8 cellular contexts compared by ENCODE assay signal in genomic region chr3:14434105-14434504, GRCh38. TPM values are rescaled to one million over a fixed set of nuclear protein-coding genes. Genes with fewer than 3 reads are reported as not detected.
DNase-seq lines count a peak whose midpoint lies in the region; ATAC-seq, FAIRE-seq and TF ChIP-seq lines count a peak whose summit lies in the region.

No MANE protein-coding gene starts in this region.

- H3K79me2 ChIP-seq in SU-DHL-6 (ENCODE audit: insufficient read depth, low read length) (peaks cover 74% of the 10 kb centered on the region), endothelial cell of umbilical vein (ENCODE audit: control insufficient read depth, insufficient read depth, low read length) (peaks cover 15% of the 10 kb centered on the region)

- H3K9me2 ChIP-seq in SU-DHL-6 (replicated peaks; ENCODE audit: insufficient read depth, low read length): no peaks in the 10 kb centered on the region

- H3K27me3 Mint-ChIP-seq in activated CD4-positive, alpha-beta T cell treated with anti-CD3 and anti-CD28 coated beads for 36 hours: no peaks in the 10 kb centered on the region

- H3K4me3 Mint-ChIP-seq in activated CD4-positive, alpha-beta T cell treated with anti-CD3 and anti-CD28 coated beads for 36 hours: peak overlapping the region; percentile 48
- H3K4me3 Mint-ChIP-seq in stimulated activated effector memory CD8-positive, alpha-beta T cell treated with anti-CD3 and anti-CD28 coated beads, Interleukin-12 subunit alpha, Interleukin-12 subunit beta, amount 100 ng/mL, for 72 hours: peak overlapping the region; percentile 71

- H3K4me1 Mint-ChIP-seq in activated CD4-positive, alpha-beta T cell treated with anti-CD3 and anti-CD28 coated beads for 36 hours: peaks cover 68% of the 10 kb centered on the region
- peaks cover 83% of the 10 kb centered on the region for H3K4me1 Mint-ChIP-seq in stimulated activated effector memory CD8-positive, alpha-beta T cell treated with anti-CD3 and anti-CD28 coated beads, Interleukin-12 subunit alpha, Interleukin-12 subunit beta, amount 100 ng/mL, for 72 hours

- peaks cover 64% of the 10 kb centered on the region for H3K4me1 ChIP-seq in endothelial cell of umbilical vein (ENCODE audit: control insufficient read depth, extremely low read depth, insufficient read depth, low read length)

- H3K36me3 ChIP-seq in SU-DHL-6 (ENCODE audit: low read length): no peaks in the 10 kb centered on the region
- H3K36me3 ChIP-seq in endothelial cell of umbilical vein (ENCODE audit: control insufficient read depth in 2 of 2, extremely low read depth in 1 of 2, insufficient read depth in 2 of 2, low read length in 2 of 2): no peaks in the 10 kb centered on the region

- no peak for TF ChIP-seq POLR2A in endothelial cell of umbilical vein (IDR thresholded peaks at IDR 0.05; ENCODE audit: low read depth, low read length)

- no peak overlapping the region for H2AFZ ChIP-seq in SU-DHL-6 (ENCODE audit: low read depth, low read length, severe bottlenecking)
- H2AFZ ChIP-seq in endothelial cell of umbilical vein (ENCODE audit: low read depth, low read length): no peak overlapping the region

- CTCF ChIA-PET in activated CD4-positive, alpha-beta T cell treated with anti-CD3 and anti-CD28 coated beads for 36 hours (lab: Charles Lee): interaction anchor here (0.6 to 1.6 kb wide), 4 partner anchors 8 to 176 kb away, joined by 3 to 5 read pairs (median 3); no protein-coding TSS in a partner anchor
- CTCF ChIA-PET in endothelial cell of umbilical vein (lab: Charles Lee): interaction anchor here (0.7 to 2.0 kb wide), 4 partner anchors 18 to 31 kb away, joined by 3 to 6 read pairs (median 4); partner anchors contain the start of gene SLC6A6

- peaks cover 14% of the 10 kb centered on the region for H3K36me3 Mint-ChIP-seq in activated CD4-positive, alpha-beta T cell treated with anti-CD3 and anti-CD28 coated beads for 36 hours (ENCODE audit: low read depth)
- H3K36me3 Mint-ChIP-seq in stimulated activated effector memory CD8-positive, alpha-beta T cell treated with anti-CD3 and anti-CD28 coated beads, Interleukin-12 subunit alpha, Interleukin-12 subunit beta, amount 100 ng/mL, for 72 hours: peaks cover 17% of the 10 kb centered on the region

- H3K27ac ChIP-seq in SU-DHL-6 (ENCODE audit: low read depth, low read length): peak overlapping the region; percentile 92
- H3K27ac ChIP-seq in endothelial cell of umbilical vein (ENCODE audit: insufficient read depth, low read depth, low read length): peak overlapping the region; percentile 92

- intact Hi-C loops in activated CD4-positive, alpha-beta T cell treated with anti-CD3 and anti-CD28 coated beads for 36 hours (cut with DNase I, micrococcal nuclease): loop anchor here in 1 of 2 experiments (5.0 to 10.0 kb wide), 2 partner anchors 1362 to 1419 kb away; partner anchors contain the start of gene IQSEC1
- intact Hi-C loops in endothelial cell of umbilical vein (cut with micrococcal nuclease): loop anchor here (10.0 kb wide), 1 partner anchor 371 kb away; no protein-coding TSS in a partner anchor

- H4K20me1 ChIP-seq in SU-DHL-6 (ENCODE audit: low read depth, low read length) (no peaks in the 10 kb centered on the region), endothelial cell of umbilical vein (replicated peaks; ENCODE audit: control insufficient read depth, extremely low read depth, insufficient read depth, low read length) (no peaks in the 10 kb centered on the region)

- peak overlapping the region; percentile 6; the same call in 1 of the 2 replicates for H3K9ac ChIP-seq in SU-DHL-6 (ENCODE audit: low read length)
- H3K9ac ChIP-seq in endothelial cell of umbilical vein (replicated peaks; ENCODE audit: extremely low read depth, insufficient read depth, low read length): peak overlapping the region; percentile 77

- TF ChIP-seq CTCF in SU-DHL-6 (IDR thresholded peaks at IDR 0.05; ENCODE audit: insufficient read depth, low read length, poor library complexity, severe bottlenecking): no peak
- TF ChIP-seq CTCF in endothelial cell of umbilical vein (IDR thresholded peaks at IDR 0.05; ENCODE audit: extremely low read depth in 1 of 2, insufficient read depth in 1 of 2, low read depth in 1 of 2, low read length in 2 of 2): no peak

- dilution Hi-C loops in endothelial cell of umbilical vein (cut with MboI; ENCODE audit: extremely low pct_ligation_motif_present, low sequenced_read_pairs): no loop called here

- no peak for ATAC-seq in activated CD4-positive, alpha-beta T cell treated with anti-CD3 and anti-CD28 coated beads for 36 hours
- ATAC-seq in stimulated activated effector memory CD8-positive, alpha-beta T cell treated with anti-CD3 and anti-CD28 coated beads, Interleukin-12 subunit alpha, Interleukin-12 subunit beta, amount 100 ng/mL, for 72 hours: peak; percentile 11
- ATAC-seq in GM21526 (IDR thresholded peaks at IDR 0.05; ENCODE audit: low FRiP score, unreplicated experiment): no peak
- ATAC-seq in HG03460 (IDR thresholded peaks at IDR 0.05; ENCODE audit: unreplicated experiment): no peak

- POLR2A ChIA-PET in activated CD4-positive, alpha-beta T cell treated with anti-CD3 and anti-CD28 coated beads for 36 hours (lab: Charles Lee): no interaction called here
- POLR2A ChIA-PET in endothelial cell of umbilical vein (lab: Charles Lee): interaction anchor here (1.6 kb wide), 1 partner anchor 16 kb away, joined by 3 read pairs; no protein-coding TSS in a partner anchor

- H3K4me3 ChIP-seq in SU-DHL-6 (ENCODE audit: insufficient read depth, low read length, poor library complexity, severe bottlenecking) (no peak overlapping the region), endothelial cell of umbilical vein (replicated peaks in 1 of 3; ENCODE audit: insufficient read depth in 1 of 3, low read depth in 1 of 3, low read length in 3 of 3) (no peak overlapping the region)

- H3K27ac Mint-ChIP-seq in activated CD4-positive, alpha-beta T cell treated with anti-CD3 and anti-CD28 coated beads for 36 hours: peak overlapping the region; percentile 91
- peak overlapping the region; percentile 98 for H3K27ac Mint-ChIP-seq in stimulated activated effector memory CD8-positive, alpha-beta T cell treated with anti-CD3 and anti-CD28 coated beads, Interleukin-12 subunit alpha, Interleukin-12 subunit beta, amount 100 ng/mL, for 72 hours

- no peaks in the 10 kb centered on the region for H3K9me3 ChIP-seq in SU-DHL-6 (ENCODE audit: insufficient read depth, low read length)
- H3K9me3 ChIP-seq in endothelial cell of umbilical vein (replicated peaks; ENCODE audit: control insufficient read depth, insufficient read depth, low read length): no peaks in the 10 kb centered on the region

- DNase-seq in activated CD4-positive, alpha-beta T cell treated with anti-CD3 and anti-CD28 coated beads for 36 hours: peak; percentile 50
- DNase-seq in activated CD4-positive, alpha-beta T cell treated with anti-CD3 and anti-CD28 coated beads for 4 hours: no peak
- DNase-seq in endothelial cell of umbilical vein (ENCODE audit: low read depth, low spot score) (peak; percentile 41), AML-193 (lab: John Stamatoyannopoulos, UW) (no peak)
- peak in 1 of 2 donors; percentile 60 for DNase-seq in stimulated activated effector memory CD8-positive, alpha-beta T cell treated with anti-CD3 and anti-CD28 coated beads, Interleukin-12 subunit alpha, Interleukin-12 subunit beta, amount 100 ng/mL, for 72 hours (ENCODE audit: low spot score in 2 of 2)

- BruUV-seq in endothelial cell of umbilical vein (replicated peaks; lab: Mats Ljungman, UMichigan): no TSS peak

- peaks cover 27% of the 10 kb centered on the region for H3F3A ChIP-seq in SU-DHL-6 (ENCODE audit: insufficient read depth)

- H3K27me3 ChIP-seq in SU-DHL-6 (ENCODE audit: low read length) (no peaks in the 10 kb centered on the region), endothelial cell of umbilical vein (ENCODE audit: control insufficient read depth in 2 of 2, insufficient read depth in 2 of 2, low read length in 2 of 2) (no peaks in the 10 kb centered on the region)

- H3K9me3 Mint-ChIP-seq in activated CD4-positive, alpha-beta T cell treated with anti-CD3 and anti-CD28 coated beads for 36 hours (ENCODE audit: low read depth): no peaks in the 10 kb centered on the region
- no peaks in the 10 kb centered on the region for H3K9me3 Mint-ChIP-seq in stimulated activated effector memory CD8-positive, alpha-beta T cell treated with anti-CD3 and anti-CD28 coated beads, Interleukin-12 subunit alpha, Interleukin-12 subunit beta, amount 100 ng/mL, for 72 hours

- no peak overlapping the region for H3K4me2 ChIP-seq in SU-DHL-6 (ENCODE audit: low read depth, low read length, poor library complexity, severe bottlenecking)
- H3K4me2 ChIP-seq in endothelial cell of umbilical vein (ENCODE audit: insufficient read depth, low read length): peak overlapping the region; percentile 25

- H3K9me1 ChIP-seq in endothelial cell of umbilical vein (replicated peaks; ENCODE audit: control insufficient read depth, extremely low read depth, insufficient read depth, low read length): no peaks in the 10 kb centered on the region

- peak; percentile 60 for FAIRE-seq in endothelial cell of umbilical vein (lab: Jason Lieb, UNC)

TF ChIP-seq in endothelial cell of umbilical vein, 7 proteins besides CTCF, POLR2A, EP300 and RAD21:
- no peak for TF ChIP-seq MAX (IDR thresholded peaks at IDR 0.05; ENCODE audit: insufficient read depth, insufficient read length)
- TF ChIP-seq FOS (IDR thresholded peaks at IDR 0.05; ENCODE audit: borderline replicate concordance, insufficient read depth, low read length): no peak
- TF ChIP-seq MYC (IDR thresholded peaks at IDR 0.05; ENCODE audit: low read depth, low read length): no peak
- no peak for TF ChIP-seq JUN (IDR thresholded peaks at IDR 0.05; ENCODE audit: borderline replicate concordance, insufficient read depth, insufficient read length, low read depth)
- TF ChIP-seq GATA2 (IDR thresholded peaks at IDR 0.05; ENCODE audit: insufficient read depth, insufficient read length, low read depth, low read length): no peak
- no peak for TF ChIP-seq POLR2AphosphoS5 (IDR thresholded peaks at IDR 0.05; ENCODE audit: insufficient read depth, low read depth, low read length)
- TF ChIP-seq EZH2 (IDR thresholded peaks at IDR 0.05; ENCODE audit: borderline replicate concordance, low read depth, low read length, severe bottlenecking): no peak

RNA-seq across cellular contexts. Expression of gene SLC6A6, which starts 31.7 kb away (rescaled TPM):
- 10 to 100 TPM; 51.7 to 54.2 TPM for total RNA-seq in activated CD4-positive, alpha-beta T cell treated with anti-CD3 and anti-CD28 coated beads for 36 hours
- total RNA-seq in endothelial cell of umbilical vein: 33.8 and 38.0 TPM in 2 replicates
- 24.8 and 25.7 TPM in 2 replicates for polyA plus RNA-seq in endothelial cell of umbilical vein
- 16.9 and 19.1 TPM in 2 replicates for polyA plus RNA-seq in endothelial cell of umbilical vein (2011; cell fraction: cytosol; rRNA removed)
- polyA plus RNA-seq in endothelial cell of umbilical vein (2011; cell fraction: nucleus; rRNA removed): 51.5 and 59.3 TPM in 2 replicates
- polyA plus RNA-seq in endothelial cell of umbilical vein (2012): 13.7 and 19.6 TPM in 2 replicates
- 75.0 and 82.1 TPM in 2 replicates for polyA minus RNA-seq in endothelial cell of umbilical vein
- polyA minus RNA-seq in endothelial cell of umbilical vein (2011; cell fraction: cytosol; rRNA and poly(A)+ RNA removed): 12.4 TPM
- polyA minus RNA-seq in endothelial cell of umbilical vein (2011; cell fraction: nucleus; rRNA and poly(A)+ RNA removed): 47.6 and 56.2 TPM in 2 replicates

Comparison
In these comparisons a context has a peak if more than half of its experiments do, and no peak if none do; other contexts are left out.
1. DNase-seq: peak in activated CD4-positive, alpha-beta T cell treated with anti-CD3 and anti-CD28 coated beads for 36 hours (single experiment) and endothelial cell of umbilical vein (single experiment); none in activated CD4-positive, alpha-beta T cell treated with anti-CD3 and anti-CD28 coated beads for 4 hours (0 of 2) and AML-193 (0 of 2).